Comparison of ENCODE assay signal across 36 cellular contexts in the genomic region with DNA sequence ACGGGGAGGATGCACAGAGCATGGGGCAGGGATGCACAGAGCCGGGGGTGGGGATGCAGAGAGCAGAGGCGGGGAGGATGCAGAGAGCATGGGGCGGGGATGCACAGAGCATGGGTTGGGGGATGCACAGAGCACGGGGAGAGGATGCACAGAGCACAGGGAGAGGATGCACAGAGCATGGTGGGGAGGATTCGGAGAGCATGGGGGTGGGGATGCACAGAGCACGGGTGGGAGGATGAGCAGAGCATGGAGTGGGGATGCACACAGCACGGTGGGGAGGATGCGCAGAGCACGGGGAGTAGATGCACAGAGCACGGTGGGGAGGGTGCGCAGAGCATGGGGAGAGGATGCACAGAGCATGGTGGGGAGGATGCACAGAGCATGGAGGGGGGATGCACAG.
"Had no signal": no experiment of that assay in that cellular context is flagged by ENCODE, and none has a peak within 500 bp of the region (broad histone marks: within the 10 kb centered on the region; RNA-seq: fewer than 3 reads in every experiment).

No MANE protein-coding gene starts in this region.

- H3K27me3 ChIP-seq: brain microvascular endothelial cell, MG63 had no signal

- H3K27ac Mint-ChIP-seq: activated CD8-positive, alpha-beta T cell treated with anti-CD3 and anti-CD28 coated beads for 36 hours; activated T-cell treated with anti-CD3 and anti-CD28 coated beads, Interleukin-2, amount 50 U/mL, for 72 hours; activated T-helper 17 cell treated with anti-CD3 and anti-CD28 coated beads, Interleukin-2, amount 50 U/mL, for 72 hours had no signal

- DNase-seq: activated CD4-positive, alpha-beta T cell treated with anti-CD3 and anti-CD28 coated beads for 1 hour; activated CD4-positive, alpha-beta T cell treated with anti-CD3 and anti-CD28 coated beads for 48 hours; activated CD4-positive, CD25-positive, alpha-beta regulatory T cell; activated CD8-positive, alpha-beta T cell treated with anti-CD3 and anti-CD28 coated beads for 36 hours; activated gamma-delta T cell; activated naive CD4-positive, alpha-beta T cell treated with Interleukin-2 at 50 U/mL for 16 hours; activated T-cell treated with anti-CD3 and anti-CD28 coated beads, Interleukin-2, amount 50 U/mL, for 1 hour; activated T-cell treated with anti-CD3 and anti-CD28 coated beads, Interleukin-2, amount 50 U/mL, for 72 hours; amniotic stem cell; aorta; brain microvascular endothelial cell; Kasumi-1; KG1; MG63; NCI-H1048; NCI-H1105 treated with DMSO at 0.1 percent for 48 hours; NCI-H1436 treated with DMSO at 0.1 percent for 48 hours; NCI-H1694 treated with DMSO at 0.1 percent for 48 hours; NCI-H2029; NCI-H2171; NCI-H510A; NCI-H526; NCI-H748 treated with DMSO at 0.1 percent for 48 hours; NK-92 treated with Interleukin-12 subunit alpha and Interleukin-12 subunit beta, amount 100 ng/mL, for 24 hours; PC-3; SIG-M5; SW 1271; T-helper 1 cell; T-helper 2 cell; T-helper 9 cell had no signal

- H3K4me3 ChIP-seq: MG63 had no signal

- H3K4me3 Mint-ChIP-seq: activated CD8-positive, alpha-beta T cell treated with anti-CD3 and anti-CD28 coated beads for 36 hours; activated T-cell treated with anti-CD3 and anti-CD28 coated beads, Interleukin-2, amount 50 U/mL, for 72 hours; activated T-helper 17 cell treated with anti-CD3 and anti-CD28 coated beads, Interleukin-2, amount 50 U/mL, for 72 hours; central memory CD8-positive, alpha-beta T cell had no signal

- H3K36me3 ChIP-seq: brain microvascular endothelial cell had no signal

- H3K27me3 Mint-ChIP-seq: activated CD8-positive, alpha-beta T cell treated with anti-CD3 and anti-CD28 coated beads for 36 hours; activated T-helper 17 cell treated with anti-CD3 and anti-CD28 coated beads, Interleukin-2, amount 50 U/mL, for 72 hours; central memory CD8-positive, alpha-beta T cell had no signal

- H3K9me3 Mint-ChIP-seq: activated CD8-positive, alpha-beta T cell treated with anti-CD3 and anti-CD28 coated beads for 36 hours; activated T-helper 17 cell treated with anti-CD3 and anti-CD28 coated beads, Interleukin-2, amount 50 U/mL, for 72 hours had no signal

- H3K4me1 Mint-ChIP-seq: activated T-helper 17 cell treated with anti-CD3 and anti-CD28 coated beads, Interleukin-2, amount 50 U/mL, for 72 hours; central memory CD8-positive, alpha-beta T cell had no signal

- H3K27ac ChIP-seq: brain microvascular endothelial cell, RWPE1, VCaP had no signal

- ATAC-seq: activated CD8-positive, alpha-beta T cell treated with anti-CD3 and anti-CD28 coated beads for 36 hours; activated naive CD4-positive, alpha-beta T cell treated with anti-CD3 and anti-CD28 coated beads, Interleukin-2, amount 50 U/mL, for 72 hours; activated T-cell treated with anti-CD3 and anti-CD28 coated beads, Interleukin-2, amount 50 U/mL, for 72 hours; activated T-helper 17 cell treated with anti-CD3 and anti-CD28 coated beads, Interleukin-2, amount 50 U/mL, for 72 hours; PC-3; Right ventricle myocardium inferior had no signal
